In genomic region chr5:114940709-114941108, GRCh38 we compare ENCODE assay signal across 4 cellular contexts.
TF ChIP-seq lines count a peak whose summit lies in the region.

No MANE protein-coding gene starts in this region.

TF ChIP-seq in HepG2, 621 proteins besides CTCF, POLR2A, EP300 and RAD21 (continues in another document):
- TF ChIP-seq IRF2 (CRISPR knock-in tag; IDR thresholded peaks at IDR 0.05) (no peak), ATF7 (IDR thresholded peaks at IDR 0.05) (no peak), ATF7 (CRISPR knock-in tag; IDR thresholded peaks at IDR 0.05) (no peak), POGZ (CRISPR knock-in tag; IDR thresholded peaks at IDR 0.05) (no peak), ZNF101 (CRISPR knock-in tag; IDR thresholded peaks at IDR 0.05; ENCODE audit: borderline replicate concordance, low read depth) (no peak), ZNF430 (CRISPR knock-in tag; IDR thresholded peaks at IDR 0.05) (no peak), ZNF589 (CRISPR knock-in tag; conservative IDR thresholded peaks at IDR 0.05) (no peak), ZNF564 (CRISPR knock-in tag; IDR thresholded peaks at IDR 0.05) (no peak), ZNF280D (CRISPR knock-in tag; IDR thresholded peaks at IDR 0.05) (no peak), CBFB (CRISPR knock-in tag; IDR thresholded peaks at IDR 0.05) (no peak), SMYD3 (CRISPR knock-in tag; IDR thresholded peaks at IDR 0.05) (no peak), KAT8 (CRISPR knock-in tag; IDR thresholded peaks at IDR 0.05) (no peak)
- TF ChIP-seq, protein P1, sequence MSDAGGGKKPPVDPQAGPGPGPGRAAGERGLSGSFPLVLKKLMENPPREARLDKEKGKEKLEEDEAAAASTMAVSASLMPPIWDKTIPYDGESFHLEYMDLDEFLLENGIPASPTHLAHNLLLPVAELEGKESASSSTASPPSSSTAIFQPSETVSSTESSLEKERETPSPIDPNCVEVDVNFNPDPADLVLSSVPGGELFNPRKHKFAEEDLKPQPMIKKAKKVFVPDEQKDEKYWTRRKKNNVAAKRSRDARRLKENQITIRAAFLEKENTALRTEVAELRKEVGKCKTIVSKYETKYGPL (CRISPR knock-in tag; IDR thresholded peaks at IDR 0.05): no peak

TF ChIP-seq in A549, 52 proteins besides CTCF, POLR2A, EP300 and RAD21:
- no peak for TF ChIP-seq GATA3 (IDR thresholded peaks at IDR 0.05; ENCODE audit: borderline replicate concordance)
- no peak for TF ChIP-seq HMGXB4 (CRISPR knock-in tag; IDR thresholded peaks at IDR 0.05; ENCODE audit: borderline replicate concordance)
- no peak for TF ChIP-seq CEBPB (IDR thresholded peaks at IDR 0.05)
- peak; percentile 76 for TF ChIP-seq MAFK (IDR thresholded peaks at IDR 0.05; ENCODE audit: partially characterized antibody)
- TF ChIP-seq, protein P2, sequence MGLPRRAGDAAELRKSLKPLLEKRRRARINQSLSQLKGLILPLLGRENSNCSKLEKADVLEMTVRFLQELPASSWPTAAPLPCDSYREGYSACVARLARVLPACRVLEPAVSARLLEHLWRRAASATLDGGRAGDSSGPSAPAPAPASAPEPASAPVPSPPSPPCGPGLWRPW (IDR thresholded peaks at IDR 0.05): no peak

TF ChIP-seq in IMR-90, 13 proteins besides CTCF, POLR2A, EP300 and RAD21:
- TF ChIP-seq BHLHE40 (IDR thresholded peaks at IDR 0.05; ENCODE audit: low read depth, low read length) (no peak), RCOR1 (IDR thresholded peaks at IDR 0.05; ENCODE audit: insufficient replicate concordance, low read length) (no peak), MAFK (IDR thresholded peaks at IDR 0.05; ENCODE audit: low read depth, low read length) (peak; percentile 74)

TF ChIP-seq in K562, 482 proteins besides CTCF, POLR2A, EP300 and RAD21:
- TF ChIP-seq C11orf30 (IDR thresholded peaks at IDR 0.05; ENCODE audit: low read depth) (peak; percentile 22; the same call in 1 of the 2 replicates), SIRT6 (IDR thresholded peaks at IDR 0.05; ENCODE audit: low read depth, low read length) (no peak)
